Comparison of ENCODE assay signal across 32 cellular contexts in genomic region chr9:100125913-100126312, GRCh38.
"Had no signal": no experiment of that assay in that cellular context is flagged by ENCODE, and none has a peak within 500 bp of the region (broad histone marks: within the 10 kb centered on the region; RNA-seq: fewer than 3 reads in every experiment).

No MANE protein-coding gene starts in this region.

- H3K27ac ChIP-seq: adrenal gland, Peyer's patch, SJSA1 had no signal

- H3K4me3 ChIP-seq: adrenal gland, MG63, Peyer's patch, SJSA1 had no signal

- ATAC-seq: activated CD4-positive, CD25-positive, alpha-beta regulatory T cell treated with anti-CD3 and anti-CD28 coated beads, Interleukin-2, amount 50 U/mL, for 24 hours; activated naive CD4-positive, alpha-beta T cell treated with anti-CD3 and anti-CD28 coated beads, Interleukin-2, amount 50 U/mL, for 72 hours; activated T-cell treated with anti-CD3 and anti-CD28 coated beads, Interleukin-2, amount 50 U/mL, for 4 hours had no signal

- H3K4me2 ChIP-seq: SK-N-SH had no signal

- H3K9ac ChIP-seq: SK-N-SH had no signal

- FAIRE-seq: TTC549 had no signal

- H3K27me3 Mint-ChIP-seq: activated CD4-positive, alpha-beta memory T cell treated with anti-CD3 and anti-CD28 coated beads for 36 hours; brain had no signal

- H3K27ac Mint-ChIP-seq: activated CD4-positive, alpha-beta memory T cell treated with anti-CD3 and anti-CD28 coated beads for 36 hours; activated naive CD4-positive, alpha-beta T cell treated with anti-CD3 and anti-CD28 coated beads for 36 hours; activated naive CD4-positive, alpha-beta T cell treated with anti-CD3 and anti-CD28 coated beads, Interleukin-2, amount 50 U/mL, for 72 hours; activated T-helper 1 cell treated with anti-CD3 and anti-CD28 coated beads, Interleukin-12 subunit alpha, Interleukin-12 subunit beta, Interleukin-2, Interleukin-4 antibody, amounts not matched to agents 30 ng/mL and 10 ng/mL and 1 ng/mL, durations not matched to agents 14 hours and 24 hours and 36 hours; T-helper 1 cell treated with Interleukin-12 subunit alpha and Interleukin-12 subunit beta and Interleukin-4 antibody, amounts not matched to agents 30 μg/mL and 1 μg/mL, for 36 hours; T-helper 2 cell treated with Interferon-gamma antibody and Interleukin-4, amounts not matched to agents 5 μg/mL and 100 μg/mL, for 36 hours had no signal

- H3K4me3 Mint-ChIP-seq: activated CD4-positive, alpha-beta memory T cell treated with anti-CD3 and anti-CD28 coated beads for 36 hours; activated naive CD4-positive, alpha-beta T cell treated with anti-CD3 and anti-CD28 coated beads for 36 hours; activated T-cell treated with anti-CD3 and anti-CD28 coated beads, Interleukin-2, amount 50 U/mL, for 4 hours; activated T-helper 1 cell treated with anti-CD3 and anti-CD28 coated beads, Interleukin-12 subunit alpha, Interleukin-12 subunit beta, Interleukin-2, Interleukin-4 antibody, amounts not matched to agents 30 ng/mL and 10 ng/mL and 1 ng/mL, durations not matched to agents 14 hours and 24 hours and 36 hours; brain; T-helper 1 cell treated with Interleukin-12 subunit alpha and Interleukin-12 subunit beta and Interleukin-4 antibody, amounts not matched to agents 30 μg/mL and 1 μg/mL, for 36 hours; T-helper 2 cell treated with Interferon-gamma antibody and Interleukin-4, amounts not matched to agents 5 μg/mL and 100 μg/mL, for 36 hours had no signal

- H3K36me3 ChIP-seq: adrenal gland, SJSA1 had no signal

- H3K27me3 ChIP-seq: adrenal gland, MG63, Peyer's patch, SJSA1 had no signal

- H3K9me3 ChIP-seq: adrenal gland, Peyer's patch, SJSA1, SK-N-SH had no signal

- H3K9me2 ChIP-seq: SK-N-SH had no signal

- H3K4me1 ChIP-seq: Peyer's patch, SJSA1 had no signal

- DNase-seq: activated CD4-positive, alpha-beta memory T cell treated with anti-CD3 and anti-CD28 coated beads for 36 hours; activated CD4-positive, alpha-beta T cell treated with anti-CD3 and anti-CD28 coated beads for 4 hours; activated CD4-positive, alpha-beta T cell treated with anti-CD3 and anti-CD28 coated beads, Interleukin-2, amount 50 U/mL, for 1 hour; activated CD8-positive, alpha-beta memory T cell treated with anti-CD3 and anti-CD28 coated beads, Interleukin-2, amount 50 U/mL, for 4 hours; activated gamma-delta T cell treated with Interleukin-2 at 50 U/mL for 16 hours; activated naive CD4-positive, alpha-beta T cell treated with anti-CD3 and anti-CD28 coated beads for 36 hours; activated T-cell treated with anti-CD3 and anti-CD28 coated beads for 4 hours; activated T-cell treated with anti-CD3 and anti-CD28 coated beads, Interleukin-2, amount 50 U/mL, for 4 hours; adrenal gland; anterior cingulate cortex; central memory CD4-positive, alpha-beta T cell; MG63; NCI-H1048; NCI-H1105 treated with DMSO at 0.1 percent for 48 hours; NCI-H1436; NCI-H1694; NCI-H2029; NCI-H345; NCI-H524 treated with DMSO at 0.1 percent for 48 hours; PC-3; Peyer's patch; RPMI8226; SHP77 treated with DMSO at 0.1 percent for 48 hours; SK-N-SH had no signal

- H3K9me3 Mint-ChIP-seq: activated CD4-positive, alpha-beta memory T cell treated with anti-CD3 and anti-CD28 coated beads for 36 hours; activated naive CD4-positive, alpha-beta T cell treated with anti-CD3 and anti-CD28 coated beads for 36 hours; activated naive CD4-positive, alpha-beta T cell treated with anti-CD3 and anti-CD28 coated beads, Interleukin-2, amount 50 U/mL, for 72 hours; activated T-cell treated with anti-CD3 and anti-CD28 coated beads, Interleukin-2, amount 50 U/mL, for 4 hours; activated T-helper 1 cell treated with anti-CD3 and anti-CD28 coated beads, Interleukin-12 subunit alpha, Interleukin-12 subunit beta, Interleukin-2, Interleukin-4 antibody, amounts not matched to agents 30 ng/mL and 10 ng/mL and 1 ng/mL, durations not matched to agents 14 hours and 24 hours and 36 hours; T-helper 1 cell treated with Interleukin-12 subunit alpha and Interleukin-12 subunit beta and Interleukin-4 antibody, amounts not matched to agents 30 μg/mL and 1 μg/mL, for 36 hours; T-helper 2 cell treated with Interferon-gamma antibody and Interleukin-4, amounts not matched to agents 5 μg/mL and 100 μg/mL, for 36 hours had no signal
